Comparison of ENCODE assay signal across 10 cellular contexts in genomic region chr22:19890502-19891349, GRCh38. TPM values are rescaled to one million over a fixed set of nuclear protein-coding genes. Genes with fewer than 3 reads are reported as not detected.
DNase-seq lines count a peak whose midpoint lies in the region; ATAC-seq and TF ChIP-seq lines count a peak whose summit lies in the region.
"Had no signal": no experiment of that assay in that cellular context is flagged by ENCODE, and none has a peak within 500 bp of the region (broad histone marks: within the 10 kb centered on the region; RNA-seq: fewer than 3 reads in every experiment).

No MANE protein-coding gene starts in this region.

- H3K9me2 ChIP-seq in hepatocyte (replicated peaks; ENCODE audit: insufficient read depth), result no peaks in the 10 kb centered on the region

- H3K4me2 ChIP-seq in hepatocyte, result peak overlapping the region; percentile 68

- TF ChIP-seq CTCF in right atrium auricular region (IDR thresholded peaks at IDR 0.05) (no peak), RWPE1 (conservative IDR thresholded peaks at IDR 0.05; ENCODE audit: low read depth) (no peak), hepatocyte (IDR thresholded peaks at IDR 0.05; ENCODE audit: poor library complexity) (no peak)

- H2AFZ ChIP-seq in hepatocyte, result no peak overlapping the region

- intact Hi-C loops in right cardiac atrium (cut with DNase I), result no loop called here

- POLR2A ChIA-PET in RWPE1 (lab: Yijun Ruan, JAX; ENCODE audit: low non-redundant PET), result no interaction called here

- ATAC-seq in right cardiac atrium (no peak), GM19035 (IDR thresholded peaks at IDR 0.05; ENCODE audit: unreplicated experiment) (no peak), GM21381 (IDR thresholded peaks at IDR 0.05; ENCODE audit: unreplicated experiment) (no peak), HG03439 (IDR thresholded peaks at IDR 0.05; ENCODE audit: unreplicated experiment) (no peak)

- H3K27ac ChIP-seq in right cardiac atrium (ENCODE audit: low read length) (no peak overlapping the region), right atrium auricular region (no peak overlapping the region), RWPE1 (peak overlapping the region; percentile 100), hepatocyte (no peak overlapping the region)

- CTCF ChIA-PET in RWPE1 (lab: Yijun Ruan, JAX), result interaction anchor here (0.8 to 2.2 kb wide), 2 partner anchors 19 to 25 kb away, joined by 3 to 7 read pairs; no protein-coding TSS in a partner anchor

- H3K4me1 ChIP-seq in right cardiac atrium (ENCODE audit: control insufficient read depth, insufficient read depth, low read length), result no peaks in the 10 kb centered on the region
- H3K4me1 ChIP-seq in right atrium auricular region, result peaks cover 0 to 13% of the 10 kb centered on the region in 2 donors
- peaks cover 21% of the 10 kb centered on the region for H3K4me1 ChIP-seq in hepatocyte (ENCODE audit: insufficient read depth)
- H3K4me1 ChIP-seq: adrenal gland had no signal

- no peaks in the 10 kb centered on the region for H4K20me1 ChIP-seq in hepatocyte (ENCODE audit: insufficient read depth, poor library complexity, severe bottlenecking)

- H3K36me3 ChIP-seq in right atrium auricular region, result peaks cover 7% of the 10 kb centered on the region
- no peaks in the 10 kb centered on the region for H3K36me3 ChIP-seq in hepatocyte (replicated peaks; ENCODE audit: insufficient read depth, low read depth)

- DNase-seq in right cardiac atrium (peak; percentile 10 to 50 (median 48)), right atrium auricular region (ENCODE audit: low spot score) (no peak), RWPE1 (ENCODE audit: low spot score) (no peak), hepatocyte (ENCODE audit: low spot score) (no peak), NCI-H2107 treated with DMSO at 0.1 percent for 48 hours (lab: John Stamatoyannopoulos, UW; ENCODE audit: unreplicated experiment) (no peak)
- DNase-seq: DMS 273 treated with DMSO at 0.1 percent for 48 hours had no signal

- no peak overlapping the region for H3K4me3 ChIP-seq in right cardiac atrium (ENCODE audit: low read length)
- no peak overlapping the region for H3K4me3 ChIP-seq in right atrium auricular region
- H3K4me3 ChIP-seq in hepatocyte, result no peak overlapping the region
- H3K4me3 ChIP-seq: adrenal gland had no signal

- 80% methylated on average over 20 of the region's 20 CpGs for WGBS in right cardiac atrium
- 80% methylated on average over 20 of the region's 20 CpGs for WGBS in hepatocyte (ENCODE audit: low lambda C conversion rate, missing lambda C conversion rate)

- H3K9me3 ChIP-seq in right cardiac atrium (ENCODE audit: control insufficient read depth, low read length) (no peaks in the 10 kb centered on the region), right atrium auricular region (no peaks in the 10 kb centered on the region), hepatocyte (ENCODE audit: low read depth) (no peaks in the 10 kb centered on the region)
- H3K9me3 ChIP-seq: adrenal gland had no signal

- H3K27me3 ChIP-seq in right cardiac atrium (ENCODE audit: control insufficient read depth, insufficient read depth) (no peaks in the 10 kb centered on the region), right atrium auricular region (no peaks in the 10 kb centered on the region), hepatocyte (no peaks in the 10 kb centered on the region)
- H3K27me3 ChIP-seq: adrenal gland had no signal

- no peaks in the 10 kb centered on the region for H3K79me2 ChIP-seq in hepatocyte

RNA-seq across cellular contexts. Expression of gene GNB1L, which starts 36.1 kb away (rescaled TPM):
- total RNA-seq in right cardiac atrium (1 to 10 TPM; 2.8 to 4.9 (median 4.0) TPM), right atrium auricular region (1 to 10 TPM; 2.6 to 4.7 TPM), hepatocyte (2.6 and 4.1 TPM in 2 replicates)
- polyA plus RNA-seq in right cardiac atrium (2.1 TPM), hepatocyte (8.5 TPM in 2 replicates)

RNA-seq across cellular contexts. Expression of gene RTL10, which starts 36.1 kb away (rescaled TPM):
- total RNA-seq in right cardiac atrium (1 to 10 TPM; 6.8 to 9.9 (median 8.8) TPM), right atrium auricular region (1 to 10 TPM; 7.9 to 8.1 TPM), hepatocyte (12.3 and 15.9 TPM in 2 replicates)
- polyA plus RNA-seq in right cardiac atrium (5.8 TPM), hepatocyte (12.9 and 13.0 TPM in 2 replicates)

RNA-seq across cellular contexts. Expression of gene COMT, which starts 50.8 kb away (rescaled TPM):
- total RNA-seq in right cardiac atrium (10 to 100 TPM; 69.6 to 89.3 (median 84.4) TPM), right atrium auricular region (100 to 1,000 TPM; 142 to 195 TPM), hepatocyte (74.5 and 78.2 TPM in 2 replicates)
- polyA plus RNA-seq in right cardiac atrium (102 TPM), hepatocyte (129 and 153 TPM in 2 replicates)

RNA-seq across cellular contexts. Expression of gene TXNRD2, which starts 50.9 kb away (rescaled TPM):
- total RNA-seq in right cardiac atrium, result 10 to 100 TPM; 18.7 to 28.5 (median 26.0) TPM
- 32.9 TPM for polyA plus RNA-seq in right cardiac atrium
- total RNA-seq in right atrium auricular region, result 10 to 100 TPM; 16.2 to 18.4 TPM
- total RNA-seq in hepatocyte, result 0.60 TPM in 1 of 2 replicates, not detected in the other
- 1.6 and 2.1 TPM in 2 replicates for polyA plus RNA-seq in hepatocyte

Comparison
In these comparisons a context has a peak if more than half of its experiments do, and no peak if none do; other contexts are left out.
1. DNase-seq: peak in right cardiac atrium (3 of 3); none in right atrium auricular region (single experiment), RWPE1 (single experiment), hepatocyte (single experiment) and NCI-H2107 treated with DMSO at 0.1 percent for 48 hours (single experiment).